ENCODE assay signal across 1 cellular context in the genomic region with DNA sequence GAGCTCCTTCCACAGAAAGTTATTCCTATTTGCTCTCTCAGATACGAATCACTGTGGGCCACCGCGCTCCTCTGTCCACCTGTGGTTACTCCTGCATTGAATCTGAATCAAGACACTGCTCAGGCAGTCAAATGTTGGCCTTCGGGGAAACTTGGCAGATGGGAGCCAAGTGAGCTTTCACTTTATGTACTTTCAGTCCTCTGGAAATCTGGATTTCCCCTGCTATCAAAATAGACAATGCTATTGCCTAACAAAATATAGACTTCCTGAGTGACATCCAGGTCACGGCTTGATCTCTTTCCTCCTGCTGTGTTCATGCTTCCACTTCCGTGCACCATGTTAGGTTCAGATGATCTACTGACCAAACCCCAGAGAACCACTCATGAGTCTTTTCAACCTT.
TF ChIP-seq lines count a peak whose summit lies in the region.

No MANE protein-coding gene starts in this region.

TF ChIP-seq in liver, 16 proteins besides CTCF, POLR2A, EP300 and RAD21 (continued from another document):
- TF ChIP-seq, protein P1, sequence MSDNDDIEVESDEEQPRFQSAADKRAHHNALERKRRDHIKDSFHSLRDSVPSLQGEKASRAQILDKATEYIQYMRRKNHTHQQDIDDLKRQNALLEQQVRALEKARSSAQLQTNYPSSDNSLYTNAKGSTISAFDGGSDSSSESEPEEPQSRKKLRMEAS (IDR thresholded peaks at IDR 0.05) = peak; percentile 61
- TF ChIP-seq EGR1 (IDR thresholded peaks at IDR 0.05; ENCODE audit: low read depth in 2 of 2) (peak; percentile 28 to 45), NR2F2 (IDR thresholded peaks at IDR 0.05) (peak; percentile 80), RXRA (IDR thresholded peaks at IDR 0.05) (peak; percentile 60 to 63), FOXA1 (IDR thresholded peaks at IDR 0.05) (no peak), GABPA (IDR thresholded peaks at IDR 0.05 in 1 of 2, conservative IDR thresholded peaks at IDR 0.05 in 1 of 2) (no peak), HNF4G (IDR thresholded peaks at IDR 0.05) (no peak), YY1 (IDR thresholded peaks at IDR 0.05) (no peak), SP1 (IDR thresholded peaks at IDR 0.05) (peak; percentile 66), TAF1 (conservative IDR thresholded peaks at IDR 0.05) (no peak), JUND (IDR thresholded peaks at IDR 0.05) (no peak)
- TF ChIP-seq, protein P2, sequence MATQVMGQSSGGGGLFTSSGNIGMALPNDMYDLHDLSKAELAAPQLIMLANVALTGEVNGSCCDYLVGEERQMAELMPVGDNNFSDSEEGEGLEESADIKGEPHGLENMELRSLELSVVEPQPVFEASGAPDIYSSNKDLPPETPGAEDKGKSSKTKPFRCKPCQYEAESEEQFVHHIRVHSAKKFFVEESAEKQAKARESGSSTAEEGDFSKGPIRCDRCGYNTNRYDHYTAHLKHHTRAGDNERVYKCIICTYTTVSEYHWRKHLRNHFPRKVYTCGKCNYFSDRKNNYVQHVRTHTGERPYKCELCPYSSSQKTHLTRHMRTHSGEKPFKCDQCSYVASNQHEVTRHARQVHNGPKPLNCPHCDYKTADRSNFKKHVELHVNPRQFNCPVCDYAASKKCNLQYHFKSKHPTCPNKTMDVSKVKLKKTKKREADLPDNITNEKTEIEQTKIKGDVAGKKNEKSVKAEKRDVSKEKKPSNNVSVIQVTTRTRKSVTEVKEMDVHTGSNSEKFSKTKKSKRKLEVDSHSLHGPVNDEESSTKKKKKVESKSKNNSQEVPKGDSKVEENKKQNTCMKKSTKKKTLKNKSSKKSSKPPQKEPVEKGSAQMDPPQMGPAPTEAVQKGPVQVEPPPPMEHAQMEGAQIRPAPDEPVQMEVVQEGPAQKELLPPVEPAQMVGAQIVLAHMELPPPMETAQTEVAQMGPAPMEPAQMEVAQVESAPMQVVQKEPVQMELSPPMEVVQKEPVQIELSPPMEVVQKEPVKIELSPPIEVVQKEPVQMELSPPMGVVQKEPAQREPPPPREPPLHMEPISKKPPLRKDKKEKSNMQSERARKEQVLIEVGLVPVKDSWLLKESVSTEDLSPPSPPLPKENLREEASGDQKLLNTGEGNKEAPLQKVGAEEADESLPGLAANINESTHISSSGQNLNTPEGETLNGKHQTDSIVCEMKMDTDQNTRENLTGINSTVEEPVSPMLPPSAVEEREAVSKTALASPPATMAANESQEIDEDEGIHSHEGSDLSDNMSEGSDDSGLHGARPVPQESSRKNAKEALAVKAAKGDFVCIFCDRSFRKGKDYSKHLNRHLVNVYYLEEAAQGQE (IDR thresholded peaks at IDR 0.05) = no peak
- TF ChIP-seq, protein P3, sequence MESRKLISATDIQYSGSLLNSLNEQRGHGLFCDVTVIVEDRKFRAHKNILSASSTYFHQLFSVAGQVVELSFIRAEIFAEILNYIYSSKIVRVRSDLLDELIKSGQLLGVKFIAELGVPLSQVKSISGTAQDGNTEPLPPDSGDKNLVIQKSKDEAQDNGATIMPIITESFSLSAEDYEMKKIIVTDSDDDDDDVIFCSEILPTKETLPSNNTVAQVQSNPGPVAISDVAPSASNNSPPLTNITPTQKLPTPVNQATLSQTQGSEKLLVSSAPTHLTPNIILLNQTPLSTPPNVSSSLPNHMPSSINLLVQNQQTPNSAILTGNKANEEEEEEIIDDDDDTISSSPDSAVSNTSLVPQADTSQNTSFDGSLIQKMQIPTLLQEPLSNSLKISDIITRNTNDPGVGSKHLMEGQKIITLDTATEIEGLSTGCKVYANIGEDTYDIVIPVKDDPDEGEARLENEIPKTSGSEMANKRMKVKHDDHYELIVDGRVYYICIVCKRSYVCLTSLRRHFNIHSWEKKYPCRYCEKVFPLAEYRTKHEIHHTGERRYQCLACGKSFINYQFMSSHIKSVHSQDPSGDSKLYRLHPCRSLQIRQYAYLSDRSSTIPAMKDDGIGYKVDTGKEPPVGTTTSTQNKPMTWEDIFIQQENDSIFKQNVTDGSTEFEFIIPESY (IDR thresholded peaks at IDR 0.05) = no peak
